Comparison of ENCODE assay signal across 11 cellular contexts in genomic region chrX:140431521-140431920, GRCh38.
"Had no signal": no experiment of that assay in that cellular context is flagged by ENCODE, and none has a peak within 500 bp of the region (broad histone marks: within the 10 kb centered on the region; RNA-seq: fewer than 3 reads in every experiment).

No MANE protein-coding gene starts in this region.

- H3K36me3 ChIP-seq: left ventricle myocardium inferior had no signal

- H3K4me3 ChIP-seq: left ventricle myocardium inferior had no signal

- H3K9me3 ChIP-seq: left ventricle myocardium inferior had no signal

- H3K27ac ChIP-seq: left ventricle myocardium inferior had no signal

- DNase-seq: activated CD4-positive, alpha-beta T cell treated with anti-CD3 and anti-CD28 coated beads, Interleukin-2, amount 10 ng/mL, durations not matched to agents 7 days and 5 days; activated CD4-positive, CD25-positive, alpha-beta regulatory T cell; activated naive CD4-positive, alpha-beta T cell treated with Interleukin-2 at 50 U/mL for 16 hours; kidney; left ventricle myocardium inferior; mesenchymal stem cell; posterior cingulate gyrus; retina; stimulated activated CD4-positive, alpha-beta T cell treated with anti-CD3 and anti-CD28 coated beads, Interleukin-2, amount 100 ng/mL, for 48 hours had no signal

- FAIRE-seq: colon, endometrium, kidney had no signal
